Comparison of ENCODE assay signal across 14 cellular contexts in the genomic region with DNA sequence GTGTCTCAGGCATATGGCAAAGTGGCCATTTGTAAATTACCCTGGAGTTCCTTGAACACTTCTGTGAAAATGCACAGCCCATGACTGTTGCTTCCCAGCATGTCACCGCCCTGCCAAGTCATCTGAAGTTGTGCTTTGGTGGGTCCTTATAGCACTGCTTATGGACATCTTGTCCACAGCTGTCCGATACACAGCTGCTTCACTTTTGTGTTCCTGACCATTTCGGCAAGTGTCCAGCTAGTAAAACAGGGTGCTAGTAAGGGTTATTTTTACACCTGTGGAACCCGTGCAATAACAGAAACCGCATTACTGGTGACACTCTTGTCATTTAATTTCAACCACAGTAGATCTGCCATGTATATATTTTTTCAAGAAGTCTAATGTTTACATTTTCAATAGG. TPM values are rescaled to one million over a fixed set of nuclear protein-coding genes. Genes with fewer than 3 reads are reported as not detected.
DNase-seq lines count a peak whose midpoint lies in the region; TF ChIP-seq lines count a peak whose summit lies in the region.
"Had no signal": no experiment of that assay in that cellular context is flagged by ENCODE, and none has a peak within 500 bp of the region (broad histone marks: within the 10 kb centered on the region; RNA-seq: fewer than 3 reads in every experiment).

No MANE protein-coding gene starts in this region.

- H2BK5ac ChIP-seq in H9 (ENCODE audit: insufficient read length, low read length): no peak overlapping the region

- no peak overlapping the region for H3K4ac ChIP-seq in H9 (ENCODE audit: low read depth, low read length)

- no peak for TF ChIP-seq CTCF in H9 (conservative IDR thresholded peaks at IDR 0.05)
- TF ChIP-seq CTCF in left ventricle myocardium inferior (IDR thresholded peaks at IDR 0.05; ENCODE audit: borderline replicate concordance): no peak

- no peak overlapping the region for H3K14ac ChIP-seq in H9 (ENCODE audit: insufficient read depth, low read length)

- H2BK20ac ChIP-seq in H9 (ENCODE audit: low read depth, low read length, poor library complexity, severe bottlenecking): no peak overlapping the region

- H4K5ac ChIP-seq in H9 (ENCODE audit: insufficient read length, low read depth, low read length): no peak overlapping the region

- H3K4me1 ChIP-seq in H9 (ENCODE audit: insufficient read depth, low read length) (peaks cover 23% of the 10 kb centered on the region), left ventricle myocardium inferior (peaks cover 44% of the 10 kb centered on the region)

- H3K4me3 Mint-ChIP-seq in H9: no peak overlapping the region
- H3K4me3 Mint-ChIP-seq in activated CD4-positive, alpha-beta memory T cell treated with anti-CD3 and anti-CD28 coated beads, Interleukin-2, amount 10 ng/mL, durations not matched to agents 7 days and 5 days: no peak overlapping the region
- H3K4me3 Mint-ChIP-seq: neural progenitor cell had no signal

- peak overlapping the region; percentile 36 for H3K23ac ChIP-seq in H9 (ENCODE audit: insufficient read length, low read depth, low read length)

- H3K4me1 Mint-ChIP-seq in H9: peaks cover 61 to 62% of the 10 kb centered on the region in 2 experiments
- H3K4me1 Mint-ChIP-seq in activated CD4-positive, alpha-beta memory T cell treated with anti-CD3 and anti-CD28 coated beads, Interleukin-2, amount 10 ng/mL, durations not matched to agents 7 days and 5 days: peaks cover 83% of the 10 kb centered on the region

- peaks cover 0 to 14% (median 5%) of the 10 kb centered on the region in 3 experiments; a peak in 5 of 7 replicates for H3K36me3 Mint-ChIP-seq in H9 (ENCODE audit: insufficient read depth in 1 of 3, low read depth in 3 of 3)
- H3K36me3 Mint-ChIP-seq in activated CD4-positive, alpha-beta memory T cell treated with anti-CD3 and anti-CD28 coated beads, Interleukin-2, amount 10 ng/mL, durations not matched to agents 7 days and 5 days (ENCODE audit: low read depth): peaks cover 22% of the 10 kb centered on the region

- peak overlapping the region; percentile 24 for H2AK5ac ChIP-seq in H9 (ENCODE audit: insufficient read length, low read length)

- no peak overlapping the region for H3K27ac ChIP-seq in H9 (ENCODE audit: insufficient read length, low read depth, low read length)
- no peak overlapping the region for H3K27ac ChIP-seq in left ventricle myocardium inferior (replicated peaks)
- H3K27ac ChIP-seq: 22Rv1, neural progenitor cell, thyroid gland had no signal

- DNase-seq in DMS 273 (lab: John Stamatoyannopoulos, UW; ENCODE audit: unreplicated experiment): peak; percentile 18
- DNase-seq in DMS 273 treated with DMSO at 0.1 percent for 48 hours (lab: John Stamatoyannopoulos, UW): no peak
- DNase-seq in H9: no peak
- DNase-seq in activated CD4-positive, alpha-beta memory T cell treated with anti-CD3 and anti-CD28 coated beads, Interleukin-2, amount 10 ng/mL, durations not matched to agents 7 days and 5 days: no peak
- peak; percentile 72 for DNase-seq in myocyte (ENCODE audit: low read depth)
- no peak for DNase-seq in NCI-H226
- no peak for DNase-seq in glomerular visceral epithelial cell (ENCODE audit: extremely low spot score)
- DNase-seq in left ventricle myocardium inferior: no peak
- DNase-seq: activated T-cell treated with anti-CD3 and anti-CD28 coated beads, Interleukin-2, amount 50 U/mL, for 4 hours; heart left ventricle; NCI-H1105 treated with DMSO at 0.1 percent for 48 hours; thyroid gland had no signal

- H3K36me3 ChIP-seq in left ventricle myocardium inferior: no peaks in the 10 kb centered on the region
- H3K36me3 ChIP-seq: heart left ventricle, neural progenitor cell, thyroid gland had no signal

- intact Hi-C loops in left ventricle myocardium inferior (cut with micrococcal nuclease): no loop called here

- H2BK15ac ChIP-seq in H9 (ENCODE audit: low read depth, low read length): peak overlapping the region; percentile 89; the same call in 1 of the 2 replicates

- no peak overlapping the region for H3T11ph ChIP-seq in H9 (ENCODE audit: low read length)

- no peak overlapping the region; a peak in 1 of 7 replicates for H3K27ac Mint-ChIP-seq in H9
- peak overlapping the region; percentile 100 for H3K27ac Mint-ChIP-seq in activated CD4-positive, alpha-beta memory T cell treated with anti-CD3 and anti-CD28 coated beads, Interleukin-2, amount 10 ng/mL, durations not matched to agents 7 days and 5 days
- H3K27ac Mint-ChIP-seq: neural progenitor cell had no signal

- H3K23me2 ChIP-seq in H9 (ENCODE audit: insufficient read length, low read depth, low read length, poor library complexity, severe bottlenecking): no peaks in the 10 kb centered on the region

- H3K79me1 ChIP-seq in H9 (ENCODE audit: insufficient read depth, low read depth, low read length, poor library complexity, severe bottlenecking): peaks cover 2% of the 10 kb centered on the region

- POLR2A ChIA-PET in activated CD4-positive, alpha-beta memory T cell treated with anti-CD3 and anti-CD28 coated beads, Interleukin-2, amount 10 ng/mL, durations not matched to agents 7 days and 5 days (lab: Charles Lee): interaction anchor here (0.9 to 6.7 kb wide), 6 partner anchors 8 to 35 kb away, joined by 3 to 114 read pairs (median 44); partner anchors contain the start of gene PIP4K2A

- peaks cover 0 to 3% of the 10 kb centered on the region in 2 experiments; a peak in 2 of 5 replicates for H3K9me3 Mint-ChIP-seq in H9
- no peaks in the 10 kb centered on the region for H3K9me3 Mint-ChIP-seq in activated CD4-positive, alpha-beta memory T cell treated with anti-CD3 and anti-CD28 coated beads, Interleukin-2, amount 10 ng/mL, durations not matched to agents 7 days and 5 days
- H3K9me3 Mint-ChIP-seq: activated T-cell treated with anti-CD3 and anti-CD28 coated beads, Interleukin-2, amount 50 U/mL, for 4 hours had no signal

- no peak overlapping the region for H3K4me3 ChIP-seq in left ventricle myocardium inferior
- H3K4me3 ChIP-seq: heart left ventricle, neural progenitor cell, thyroid gland had no signal

- H2AFZ ChIP-seq in H9 (ENCODE audit: low read length): no peak overlapping the region
- H2AFZ ChIP-seq: neural progenitor cell had no signal

- H2BK12ac ChIP-seq in H9 (ENCODE audit: insufficient read length, low read depth, low read length): no peak overlapping the region

- H4K20me1 ChIP-seq in H9 (ENCODE audit: control insufficient read depth, insufficient read depth, insufficient read length): no peaks in the 10 kb centered on the region

- H2BK120ac ChIP-seq in H9 (ENCODE audit: low read depth, low read length, poor library complexity, severe bottlenecking): no peak overlapping the region

- H3K27me3 Mint-ChIP-seq in H9 (ENCODE audit: low read depth): no peaks in the 10 kb centered on the region
- no peaks in the 10 kb centered on the region for H3K27me3 Mint-ChIP-seq in activated CD4-positive, alpha-beta memory T cell treated with anti-CD3 and anti-CD28 coated beads, Interleukin-2, amount 10 ng/mL, durations not matched to agents 7 days and 5 days

- no peak overlapping the region for H3K18ac ChIP-seq in H9 (ENCODE audit: insufficient read length, low read depth, low read length)

- H3K9ac ChIP-seq in H9 (ENCODE audit: extremely low read depth, insufficient read length, low read length): no peak overlapping the region
- H3K9ac ChIP-seq: neural progenitor cell had no signal

- H3K9me3 ChIP-seq in H9 (ENCODE audit: control insufficient read depth, low read depth, low read length) (no peaks in the 10 kb centered on the region), left ventricle myocardium inferior (replicated peaks) (no peaks in the 10 kb centered on the region)
- H3K9me3 ChIP-seq: heart left ventricle, thyroid gland had no signal

- no peak overlapping the region for H3K56ac ChIP-seq in H9 (ENCODE audit: insufficient read length, low read depth, low read length)

- CTCF ChIA-PET in activated CD4-positive, alpha-beta memory T cell treated with anti-CD3 and anti-CD28 coated beads, Interleukin-2, amount 10 ng/mL, durations not matched to agents 7 days and 5 days (lab: Charles Lee): interaction anchor here (1.5 to 4.0 kb wide), 3 partner anchors 8 to 30 kb away, joined by 3 to 17 read pairs (median 10); no protein-coding TSS in a partner anchor

- no peak overlapping the region for H3K4me2 ChIP-seq in H9 (ENCODE audit: insufficient read depth, insufficient read length, low read length)
- H3K4me2 ChIP-seq: neural progenitor cell had no signal

- no peak overlapping the region for H4K91ac ChIP-seq in H9 (ENCODE audit: insufficient read length, low read depth, low read length)

- peaks cover 21% of the 10 kb centered on the region; the same call in 1 of the 2 replicates for H3K79me2 ChIP-seq in H9 (ENCODE audit: insufficient read depth, low read length)

- no peak overlapping the region for H4K8ac ChIP-seq in H9 (replicated peaks; ENCODE audit: insufficient read length, low read depth, low read length)

- no peaks in the 10 kb centered on the region for H3K27me3 ChIP-seq in H9 (ENCODE audit: insufficient read depth, low read length)
- no peaks in the 10 kb centered on the region for H3K27me3 ChIP-seq in left ventricle myocardium inferior (ENCODE audit: low read depth)
- H3K27me3 ChIP-seq: heart left ventricle, neural progenitor cell, thyroid gland had no signal

- WGBS in H9 (ENCODE audit: extremely low coverage, insufficient read length, low lambda C conversion rate): no CpG with 5 or more reads among the region's 5 CpGs

RNA-seq across cellular contexts. Expression of gene PIP4K2A, which starts 29.7 kb away (rescaled TPM):
- 33.3 and 33.6 TPM in 2 replicates for total RNA-seq in H9 (2021)
- 100 to 1,000 TPM; 126 to 137 TPM for total RNA-seq in activated CD4-positive, alpha-beta memory T cell treated with anti-CD3 and anti-CD28 coated beads, Interleukin-2, amount 10 ng/mL, durations not matched to agents 7 days and 5 days
- 12.5 and 22.5 TPM in 2 replicates for total RNA-seq in myocyte
- 18.3 TPM for polyA plus RNA-seq in myocyte (2012)
- total RNA-seq in left ventricle myocardium inferior: 12.6 TPM

Comparison
In these comparisons a context has a peak if more than half of its experiments do, and no peak if none do; other contexts are left out.
1. DNase-seq: peak in DMS 273 (single experiment) and myocyte (single experiment); none in DMS 273 treated with DMSO at 0.1 percent for 48 hours (single experiment), H9 (single experiment), activated CD4-positive, alpha-beta memory T cell treated with anti-CD3 and anti-CD28 coated beads, Interleukin-2, amount 10 ng/mL, durations not matched to agents 7 days and 5 days (single experiment), NCI-H226 (single experiment), glomerular visceral epithelial cell (single experiment) and left ventricle myocardium inferior (single experiment).